In genomic region chr7:129482781-129483180, GRCh38 we compare ENCODE assay signal across 7 cellular contexts. TPM values are rescaled to one million over a fixed set of nuclear protein-coding genes. Genes with fewer than 3 reads are reported as not detected.
"Had no signal": no experiment of that assay in that cellular context is flagged by ENCODE, and none has a peak within 500 bp of the region (broad histone marks: within the 10 kb centered on the region; RNA-seq: fewer than 3 reads in every experiment).

No MANE protein-coding gene starts in this region.

- H3K4me3 Mint-ChIP-seq: IgD-negative memory B cell had no signal

- DNase-seq: KBM-7, KG1 had no signal

- H3K4me3 ChIP-seq: K562 had no signal

- FAIRE-seq: HepG2, HTR-8/SVneo, K562 had no signal

- H3K27ac Mint-ChIP-seq: IgD-negative memory B cell had no signal

- H3K36me3 Mint-ChIP-seq: IgD-negative memory B cell had no signal

- H3K9me3 Mint-ChIP-seq: IgD-negative memory B cell had no signal

- H3K27me3 Mint-ChIP-seq: IgD-negative memory B cell had no signal

- ATAC-seq: HepG2, K562 had no signal

- H3K27ac ChIP-seq: HL-60 had no signal

RNA-seq across cellular contexts. Expression of gene SMKR1, which starts 19.6 kb away (rescaled TPM):
- total RNA-seq: HepG2 had no signal
